In the genomic region with DNA sequence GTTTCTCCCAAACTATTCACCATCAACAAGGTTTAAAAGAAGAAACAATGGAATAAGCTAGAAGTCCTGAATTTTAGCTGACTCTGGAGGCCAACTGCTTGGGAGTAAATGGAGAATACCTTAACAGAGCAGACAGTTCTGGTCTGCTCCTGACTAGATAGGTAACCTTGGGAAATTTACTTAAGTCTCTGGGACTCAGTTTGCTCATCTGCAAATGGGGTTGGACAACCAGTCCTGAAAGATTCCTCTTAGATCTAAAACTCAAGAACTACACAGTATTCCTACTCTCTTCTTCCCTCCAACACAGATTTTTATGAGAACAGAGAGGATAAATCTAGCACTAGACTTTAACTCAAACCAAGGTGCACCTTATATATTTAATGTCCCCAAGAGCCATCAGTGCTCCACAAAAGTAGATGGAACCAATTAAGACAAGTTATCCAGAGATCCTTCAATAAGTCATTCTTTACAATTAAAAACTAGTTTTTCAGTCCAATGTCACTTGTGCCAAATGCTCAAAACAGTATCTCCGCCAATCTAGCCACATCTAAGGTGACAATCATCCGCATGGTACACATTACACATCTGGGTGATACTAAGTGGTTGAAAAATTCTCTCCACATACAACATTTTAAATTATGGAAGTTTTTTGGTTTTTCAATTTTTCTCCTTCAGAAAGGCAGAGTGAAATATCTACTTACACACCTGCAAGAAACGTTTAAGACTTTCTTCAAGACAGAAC, we compare ENCODE assay signal across 8 cellular contexts. TPM values are rescaled to one million over a fixed set of nuclear protein-coding genes. Genes with fewer than 3 reads are reported as not detected.
DNase-seq lines count a peak whose midpoint lies in the region; ATAC-seq and TF ChIP-seq lines count a peak whose summit lies in the region.

No MANE protein-coding gene starts in this region.

- ATAC-seq in stimulated activated naive CD8-positive, alpha-beta T cell treated with anti-CD3 and anti-CD28 coated beads, Interleukin-15, Interleukin-2, amounts not matched to agents 100 U/mL and 50 U/mL, for 24 hours, result no peak
- ATAC-seq in aorta (ENCODE audit: low FRiP score) (no peak), GM21447 (IDR thresholded peaks at IDR 0.05; ENCODE audit: unreplicated experiment) (no peak)

- H3K27me3 ChIP-seq in breast epithelium, result no peaks in the 10 kb centered on the region
- H3K27me3 ChIP-seq in mucosa of rectum (ENCODE audit: control insufficient read depth in 2 of 2, insufficient read depth in 2 of 2, low read length in 2 of 2), result no peaks in the 10 kb centered on the region
- H3K27me3 ChIP-seq in aorta (ENCODE audit: control insufficient read depth in 1 of 2, insufficient read depth in 2 of 2, low read length in 1 of 2), result no peaks in the 10 kb centered on the region

- peak overlapping the region; percentile 93 to 94 for H3K9ac ChIP-seq in mucosa of rectum (ENCODE audit: low read depth in 1 of 2, low read length in 2 of 2)

- peaks cover 42% of the 10 kb centered on the region for H3K36me3 Mint-ChIP-seq in stimulated activated naive CD8-positive, alpha-beta T cell treated with anti-CD3 and anti-CD28 coated beads, Interleukin-15, Interleukin-2, amounts not matched to agents 100 ng/mL and 50 ng/mL, for 24 hours (ENCODE audit: low read depth)

- TF ChIP-seq POLR2A in breast epithelium (IDR thresholded peaks at IDR 0.05), result no peak

- H3K27me3 Mint-ChIP-seq in stimulated activated naive CD8-positive, alpha-beta T cell treated with anti-CD3 and anti-CD28 coated beads, Interleukin-15, Interleukin-2, amounts not matched to agents 100 ng/mL and 50 ng/mL, for 24 hours, result no peaks in the 10 kb centered on the region

- H3K4me3 ChIP-seq in breast epithelium, result peak overlapping the region; percentile 90 to 98 (median 92)
- peak overlapping the region; percentile 86 to 88 for H3K4me3 ChIP-seq in mucosa of rectum (ENCODE audit: low read length in 2 of 2)
- H3K4me3 ChIP-seq in aorta (ENCODE audit: low read length in 2 of 2), result peak overlapping the region; percentile 68 to 97

- peak overlapping the region; percentile 19 to 99 for H3K27ac ChIP-seq in breast epithelium
- H3K27ac ChIP-seq in mucosa of rectum (ENCODE audit: low read depth in 2 of 2, low read length in 2 of 2), result peak overlapping the region; percentile 97 to 98
- peak overlapping the region in 1 of 2 donors; percentile 47 for H3K27ac ChIP-seq in aorta (ENCODE audit: low read depth in 1 of 2, low read length in 2 of 2)

- no peak for TF ChIP-seq CTCF in breast epithelium (IDR thresholded peaks at IDR 0.05)

- H3K4me1 ChIP-seq in breast epithelium (peaks cover 7 to 25% of the 10 kb centered on the region in 2 donors), mucosa of rectum (ENCODE audit: control insufficient read depth in 2 of 2, insufficient read depth in 2 of 2, low read length in 2 of 2) (peaks cover 30 to 31% of the 10 kb centered on the region in 2 donors), aorta (ENCODE audit: control insufficient read depth in 1 of 2, insufficient read depth in 2 of 2, low read length in 2 of 2) (peaks cover 0 to 15% of the 10 kb centered on the region in 2 donors)

- peak overlapping the region; percentile 93 for H3K27ac Mint-ChIP-seq in stimulated activated naive CD8-positive, alpha-beta T cell treated with anti-CD3 and anti-CD28 coated beads, Interleukin-15, Interleukin-2, amounts not matched to agents 100 ng/mL and 50 ng/mL, for 24 hours

- H3K36me3 ChIP-seq in breast epithelium (no peaks in the 10 kb centered on the region), mucosa of rectum (ENCODE audit: control insufficient read depth in 2 of 2, insufficient read depth in 2 of 2, low read length in 2 of 2) (peaks cover 4 to 5% of the 10 kb centered on the region in 2 donors), aorta (ENCODE audit: control insufficient read depth in 1 of 2, insufficient read depth in 2 of 2, low read length in 1 of 2) (no peaks in the 10 kb centered on the region)

- intact Hi-C loops in breast epithelium (cut with DNase I; ENCODE audit: low total_unique reads) (no loop called here), aorta (cut with DNase I) (loop anchor here in 1 of 2 donors (5.0 kb wide), 3 partner anchors 53 to 318 kb away; a partner anchor contains a TSS)

- H3K9me3 ChIP-seq in breast epithelium, result no peaks in the 10 kb centered on the region
- H3K9me3 ChIP-seq in mucosa of rectum (ENCODE audit: control insufficient read depth in 2 of 2, low read length in 2 of 2), result no peaks in the 10 kb centered on the region
- no peaks in the 10 kb centered on the region for H3K9me3 ChIP-seq in aorta (ENCODE audit: control insufficient read depth, low read length)

- WGBS in aorta, 2 donors, result 17 to 20% methylated on average over 3 of the region's 3 CpGs

- H3K4me1 Mint-ChIP-seq in stimulated activated naive CD8-positive, alpha-beta T cell treated with anti-CD3 and anti-CD28 coated beads, Interleukin-15, Interleukin-2, amounts not matched to agents 100 ng/mL and 50 ng/mL, for 24 hours (ENCODE audit: low read depth), result peaks cover 72% of the 10 kb centered on the region

- DNase-seq in stimulated activated naive CD8-positive, alpha-beta T cell treated with anti-CD3 and anti-CD28 coated beads, Interleukin-15, Interleukin-2, amounts not matched to agents 100 U/mL and 50 U/mL, for 24 hours, result no peak
- DNase-seq in breast epithelium (ENCODE audit: low spot score in 2 of 2) (no peak), aorta (no peak), NCI-H226 (no peak), NCI-H2196 (lab: John Stamatoyannopoulos, UW; ENCODE audit: unreplicated experiment) (no peak)

- H3K4me3 Mint-ChIP-seq in stimulated activated naive CD8-positive, alpha-beta T cell treated with anti-CD3 and anti-CD28 coated beads, Interleukin-15, Interleukin-2, amounts not matched to agents 100 ng/mL and 50 ng/mL, for 24 hours, result peak overlapping the region; percentile 96

- H3K9me3 Mint-ChIP-seq in stimulated activated naive CD8-positive, alpha-beta T cell treated with anti-CD3 and anti-CD28 coated beads, Interleukin-15, Interleukin-2, amounts not matched to agents 100 ng/mL and 50 ng/mL, for 24 hours, result no peaks in the 10 kb centered on the region

RNA-seq across cellular contexts. Expression of a gene that starts 1.5 kb away (rescaled TPM):
- 100 to 1,000 TPM; 314 to 686 (median 317) TPM for total RNA-seq in breast epithelium
- total RNA-seq in aorta, result 100 to 1,000 TPM; 465 to 552 TPM
- polyA plus RNA-seq in aorta, result 100 to 1,000 TPM; 367 to 580 TPM

RNA-seq across cellular contexts. Expression of a gene that starts 1.9 kb away (rescaled TPM):
- total RNA-seq in breast epithelium (10 to 100 TPM; 22.6 to 29.0 (median 25.9) TPM), aorta (10 to 100 TPM; 23.8 to 27.2 TPM)
- 10 to 100 TPM; 24.8 to 27.3 TPM for polyA plus RNA-seq in aorta

RNA-seq across cellular contexts. Expression of a gene that starts 12.0 kb away (rescaled TPM):
- total RNA-seq in breast epithelium (1 to 10 TPM; 2.7 to 8.3 (median 3.6) TPM), aorta (10 to 100 TPM in 1 of 2 donors, 1 to 10 TPM in 1; 3.6 to 11.3 TPM)
- 10 to 100 TPM; 12.6 to 70.8 TPM for polyA plus RNA-seq in aorta

RNA-seq across cellular contexts. Expression of a gene that starts 18.9 kb away (rescaled TPM):
- 10 to 100 TPM in 1 of 3 donors, 1 to 10 TPM in 2; 4.5 to 14.0 (median 5.2) TPM for total RNA-seq in breast epithelium
- 10 to 100 TPM; 10.7 to 25.6 TPM for total RNA-seq in aorta
- polyA plus RNA-seq in aorta, result 10 to 100 TPM in 1 of 2 donors, 1 to 10 TPM in 1; 5.5 to 23.4 TPM

RNA-seq across cellular contexts. Expression of a gene that starts 52.1 kb away (rescaled TPM):
- total RNA-seq in breast epithelium (100 to 1,000 TPM; 205 to 653 (median 275) TPM), aorta (100 to 1,000 TPM; 174 to 209 TPM)
- polyA plus RNA-seq in aorta, result 100 to 1,000 TPM; 316 to 484 TPM
